10 cellular contexts compared by ENCODE assay signal in genomic region chr18:33755918-33756590, GRCh38.
A peak's percentile ranks its signal among the peaks of the same experiment; 100 is the strongest.
DNase-seq lines count a peak whose midpoint lies in the region; ATAC-seq and TF ChIP-seq lines count a peak whose summit lies in the region.
"Had no signal": no experiment of that assay in that cellular context is flagged by ENCODE, and none has a peak within 500 bp of the region (broad histone marks: within the 10 kb centered on the region; RNA-seq: fewer than 3 reads in every experiment).

No MANE protein-coding gene starts in this region.

- no peak for TF ChIP-seq CTCF in glutamatergic neuron (IDR thresholded peaks at IDR 0.05; ENCODE audit: partially characterized antibody, unreplicated experiment)

- H3K9me3 ChIP-seq in SJSA1 (replicated peaks), result no peaks in the 10 kb centered on the region

- peak; percentile 67 for DNase-seq in AG08395 (ENCODE audit: low spot score)
- peak; percentile 20 for DNase-seq in HS-27A (ENCODE audit: low read depth)
- peak; percentile 13 to 57 for DNase-seq in SJSA1 (ENCODE audit: low read depth in 1 of 2, low spot score in 2 of 2)
- peak; percentile 39 for DNase-seq in glutamatergic neuron
- no peak for DNase-seq in effector CD8-positive, alpha-beta T cell (lab: John Stamatoyannopoulos, UW)
- DNase-seq in 8988T, result no peak
- DNase-seq: activated CD4-positive, CD25-positive, alpha-beta regulatory T cell; heart right ventricle had no signal

- peak overlapping the region; percentile 33 for H3K27ac Mint-ChIP-seq in glutamatergic neuron (ENCODE audit: unreplicated experiment)

- H3K36me3 ChIP-seq in SJSA1, result no peaks in the 10 kb centered on the region
- H3K36me3 ChIP-seq: heart right ventricle had no signal

- no peaks in the 10 kb centered on the region for H3K4me1 ChIP-seq in SJSA1 (replicated peaks)

- no peak for ATAC-seq in HG03571 (IDR thresholded peaks at IDR 0.05; ENCODE audit: unreplicated experiment)
- ATAC-seq in HG02870 (IDR thresholded peaks at IDR 0.05; ENCODE audit: unreplicated experiment), result no peak

- H3K4me1 Mint-ChIP-seq in glutamatergic neuron (ENCODE audit: low read depth, unreplicated experiment), result peaks cover 14% of the 10 kb centered on the region

- no peaks in the 10 kb centered on the region for H3K27me3 Mint-ChIP-seq in glutamatergic neuron (ENCODE audit: unreplicated experiment)

- H3K4me3 ChIP-seq in SJSA1, result no peak overlapping the region
- H3K4me3 ChIP-seq: heart right ventricle had no signal

- no peaks in the 10 kb centered on the region for H3K36me3 Mint-ChIP-seq in glutamatergic neuron (ENCODE audit: unreplicated experiment)

- H3K9me3 Mint-ChIP-seq in glutamatergic neuron (ENCODE audit: unreplicated experiment), result peaks cover 2% of the 10 kb centered on the region

- H3K27ac ChIP-seq in SJSA1, result no peak overlapping the region
- H3K27ac ChIP-seq: heart right ventricle had no signal

- peaks cover 7% of the 10 kb centered on the region for H3K27me3 ChIP-seq in SJSA1 (replicated peaks)
- H3K27me3 ChIP-seq: heart right ventricle had no signal

- no peak overlapping the region for H3K4me3 Mint-ChIP-seq in glutamatergic neuron (ENCODE audit: unreplicated experiment)

Comparison
In these comparisons a context has a peak if more than half of its experiments do, and no peak if none do; other contexts are left out.
1. DNase-seq: peak in AG08395 (single experiment), HS-27A (single experiment), SJSA1 (2 of 2) and glutamatergic neuron (single experiment); none in effector CD8-positive, alpha-beta T cell (single experiment) and 8988T (single experiment).